In genomic region chr4:152004801-152005200, GRCh38 we compare ENCODE assay signal across 9 cellular contexts.
"Had no signal": no experiment of that assay in that cellular context is flagged by ENCODE, and none has a peak within 500 bp of the region (broad histone marks: within the 10 kb centered on the region; RNA-seq: fewer than 3 reads in every experiment).

No MANE protein-coding gene starts in this region.

- H3K4me1 ChIP-seq: HAP-1 had no signal

- H3K4me2 ChIP-seq: GM23338 had no signal

- ATAC-seq: GM23338, HCT116 had no signal

- H3K9ac ChIP-seq: GM23248 had no signal

- DNase-seq: GM23248, GOT3, H7, H9, HCEC 1CT, HFFc6 had no signal

- H3K27ac Mint-ChIP-seq: GM23338, H9, HFFc6 had no signal

- H3K4me3 Mint-ChIP-seq: GM23338, H9, HFFc6 had no signal

- H2AFZ ChIP-seq: GM23248, GM23338 had no signal

- H3K4me3 ChIP-seq: GM23248, GM23338, HAP-1 had no signal

- H3K36me3 ChIP-seq: HAP-1 had no signal

- H3K9me3 Mint-ChIP-seq: GM23338, H9, HFFc6 had no signal

- H3K9me3 ChIP-seq: HAP-1 had no signal

- H3K27ac ChIP-seq: GM23248 had no signal
